In genomic region chr14:28901631-28902030, GRCh38 we compare ENCODE assay signal across 1 cellular context.
TF ChIP-seq lines count a peak whose summit lies in the region.

No MANE protein-coding gene starts in this region.

TF ChIP-seq in GM23338, 12 proteins besides CTCF, POLR2A, EP300 and RAD21 (continued from another document):
- TF ChIP-seq ETS1 (IDR thresholded peaks at IDR 0.05) (no peak), CREB1 (CRISPR knock-in tag; IDR thresholded peaks at IDR 0.05; ENCODE audit: low read depth) (no peak)
